8 cellular contexts compared by ENCODE assay signal in genomic region chr3:184174646-184175492, GRCh38. TPM values are rescaled to one million over a fixed set of nuclear protein-coding genes. Genes with fewer than 3 reads are reported as not detected.
DNase-seq lines count a peak whose midpoint lies in the region; ATAC-seq and TF ChIP-seq lines count a peak whose summit lies in the region.

Gene AP2M1, plus strand, starts transcription at chr3:184174855. Its CDS starts 2,139 bp downstream, at chr3:184176994.

- peak; percentile 85 for ATAC-seq in GM21717 (IDR thresholded peaks at IDR 0.05; ENCODE audit: unreplicated experiment)

- H3K9ac ChIP-seq in mucosa of stomach (ENCODE audit: low read length): peak within 1 kb of the TSS; percentile 97

- H3K27ac Mint-ChIP-seq in activated T-cell treated with anti-CD3 and anti-CD28 coated beads, Interleukin-2, amount 50 U/mL, for 24 hours: peak within 1 kb of the TSS; percentile 89

- H3K27me3 Mint-ChIP-seq in activated T-cell treated with anti-CD3 and anti-CD28 coated beads, Interleukin-2, amount 50 U/mL, for 24 hours: no peaks in the 10 kb centered on the region

- H3K4me1 Mint-ChIP-seq in activated T-cell treated with anti-CD3 and anti-CD28 coated beads, Interleukin-2, amount 50 U/mL, for 24 hours (ENCODE audit: low read depth): peaks cover 43% of the 10 kb centered on the region

- H3K27me3 ChIP-seq in mucosa of stomach (ENCODE audit: control insufficient read depth, insufficient read depth, low read length): no peaks in the 10 kb centered on the region

- TF ChIP-seq POLR2A in erythroblast (IDR thresholded peaks at IDR 0.05; ENCODE audit: low read length): peak; percentile 86

- in situ Hi-C loops in KBM-7 (cut with MboI; ENCODE audit: low pct_unique_long_range_greater_than_20kb, low sequenced_read_pairs): no loop called here

- peaks cover 35% of the 10 kb centered on the region for H3K4me1 ChIP-seq in mucosa of stomach (ENCODE audit: control insufficient read depth, insufficient read depth, low read length)

- H3K9me3 Mint-ChIP-seq in activated T-cell treated with anti-CD3 and anti-CD28 coated beads, Interleukin-2, amount 50 U/mL, for 24 hours: no peaks in the 10 kb centered on the region

- DNase-seq in DMS153 treated with DMSO at 0.1 percent for 48 hours (lab: John Stamatoyannopoulos, UW; ENCODE audit: unreplicated experiment): peak; percentile 98
- DNase-seq in KBM-7: peak; percentile 100
- peak; percentile 98 for DNase-seq in activated T-cell treated with anti-CD3 and anti-CD28 coated beads, Interleukin-2, amount 50 U/mL, for 24 hours
- DNase-seq in erythroblast (lab: John Stamatoyannopoulos, UW): peak; percentile 99
- DNase-seq in stimulated activated CD8-positive, alpha-beta memory T cell treated with anti-CD3 and anti-CD28 coated beads, Interleukin-7, amount 100 ng/mL, for 1 hour (ENCODE audit: low read depth in 2 of 2): peak; percentile 92 to 97

- no peaks in the 10 kb centered on the region for H3K9me3 ChIP-seq in mucosa of stomach (ENCODE audit: control insufficient read depth, low read length)

- peaks cover 28% of the 10 kb centered on the region for H3K36me3 ChIP-seq in mucosa of stomach (ENCODE audit: control insufficient read depth, insufficient read depth, low read length)

- peak within 1 kb of the TSS; percentile 87 for H3K4me3 ChIP-seq in mucosa of stomach (ENCODE audit: low read length)

- peaks cover 74% of the 10 kb centered on the region for H3K36me3 Mint-ChIP-seq in activated T-cell treated with anti-CD3 and anti-CD28 coated beads, Interleukin-2, amount 50 U/mL, for 24 hours (ENCODE audit: low read depth)

- H3K4me3 Mint-ChIP-seq in activated T-cell treated with anti-CD3 and anti-CD28 coated beads, Interleukin-2, amount 50 U/mL, for 24 hours: peak within 1 kb of the TSS; percentile 93

TF ChIP-seq in PFSK-1, 5 proteins besides CTCF, POLR2A, EP300 and RAD21:
- peak; percentile 17 for TF ChIP-seq FOXP2 (optimal IDR thresholded peaks at IDR 0.05; ENCODE audit: borderline replicate concordance, extremely low read depth, extremely low read length, insufficient read depth)
- TF ChIP-seq SIN3A (IDR thresholded peaks at IDR 0.05; ENCODE audit: borderline replicate concordance, insufficient read depth, low read length): no peak
- TF ChIP-seq TAF1 (IDR thresholded peaks at IDR 0.05; ENCODE audit: borderline replicate concordance, insufficient read depth, low read length): peak; percentile 71; the same call in 1 of the 2 replicates
- peak; percentile 81 for TF ChIP-seq POLR2AphosphoS5 (IDR thresholded peaks at IDR 0.05; ENCODE audit: low read depth, low read length)
TF ChIP-seq in PFSK-1: peak in this region for 3.

RNA-seq across cellular contexts. Expression of gene AP2M1, which starts in this region (rescaled TPM):
- 333 TPM for polyA plus RNA-seq in PFSK-1 (2012; ENCODE audit: insufficient read length, low read depth)

Comparison
In these comparisons a context has a peak if more than half of its experiments do, and no peak if none do; other contexts are left out.
1. Peak in every context shown above with its lines: DNase-seq, ATAC-seq and H3K4me3 ChIP-seq.